In the genomic region with DNA sequence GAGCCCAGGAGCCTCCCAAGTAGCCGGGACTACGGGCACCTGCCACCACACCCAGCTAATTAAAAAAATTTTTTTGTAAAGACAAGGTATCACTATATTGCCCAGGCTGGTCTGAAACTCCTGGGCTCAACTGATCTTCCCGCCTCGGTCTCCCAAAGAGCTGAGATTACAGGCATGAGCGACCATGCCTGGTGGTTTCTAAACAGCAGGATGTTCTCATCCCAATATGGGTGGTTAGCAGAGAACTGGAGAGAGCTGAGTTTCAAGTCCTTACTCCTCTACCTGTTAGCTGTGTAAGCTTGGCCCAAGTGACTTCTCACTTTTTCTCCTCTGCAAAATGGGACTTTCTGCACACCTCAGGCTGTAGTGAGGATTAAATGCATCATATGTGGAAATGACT, we compare ENCODE assay signal across 21 cellular contexts. TPM values are rescaled to one million over a fixed set of nuclear protein-coding genes. Genes with fewer than 3 reads are reported as not detected.
DNase-seq lines count a peak whose midpoint lies in the region; ATAC-seq, FAIRE-seq and TF ChIP-seq lines count a peak whose summit lies in the region.
"Had no signal": no experiment of that assay in that cellular context is flagged by ENCODE, and none has a peak within 500 bp of the region (broad histone marks: within the 10 kb centered on the region; RNA-seq: fewer than 3 reads in every experiment).

No MANE protein-coding gene starts in this region.

- RAD21 ChIA-PET in GM12878 (lab: Charles Lee; ENCODE audit: unreplicated experiment), result no interaction called here

- CTCF ChIA-PET in activated CD4-positive, alpha-beta T cell treated with anti-CD3 and anti-CD28 coated beads for 36 hours (lab: Charles Lee), result interaction anchor here (0.6 kb wide), 1 partner anchor 55 kb away, joined by 3 read pairs; a partner anchor contains a TSS
- CTCF ChIA-PET in GM12878 (lab: Yijun Ruan, JAX) (interaction anchor here (0.6 to 1.1 kb wide), 3 partner anchors 10 to 808 kb away, joined by 3 to 6 read pairs (median 4); no protein-coding TSS in a partner anchor), mammary epithelial cell (lab: Charles Lee; ENCODE audit: low non-redundant PET) (interaction anchor here (0.7 kb wide), 1 partner anchor 17 kb away, joined by 3 read pairs; no protein-coding TSS in a partner anchor)
- CTCF ChIA-PET in naive thymus-derived CD4-positive, alpha-beta T cell (lab: Charles Lee), result no interaction called here

- no peak overlapping the region for H3K27ac Mint-ChIP-seq in activated CD4-positive, alpha-beta T cell treated with anti-CD3 and anti-CD28 coated beads for 36 hours
- no peak overlapping the region for H3K27ac Mint-ChIP-seq in naive thymus-derived CD4-positive, alpha-beta T cell
- H3K27ac Mint-ChIP-seq: B cell had no signal

- H3K4me2 ChIP-seq in GM12878 (ENCODE audit: control insufficient read depth, insufficient read depth), result no peak overlapping the region
- no peak overlapping the region for H3K4me2 ChIP-seq in mammary epithelial cell (ENCODE audit: insufficient read depth, low read depth, low read length)

- H3K79me2 ChIP-seq in GM12878 (ENCODE audit: control insufficient read depth, insufficient read depth, low read length), result no peaks in the 10 kb centered on the region
- no peaks in the 10 kb centered on the region for H3K79me2 ChIP-seq in mammary epithelial cell (ENCODE audit: insufficient read depth, low read length)

- H3K9me3 ChIP-seq in GM12878 (replicated peaks; ENCODE audit: control insufficient read depth, insufficient read depth, low read length), result no peaks in the 10 kb centered on the region
- H3K9me3 ChIP-seq in naive thymus-derived CD4-positive, alpha-beta T cell (ENCODE audit: control insufficient read depth in 2 of 3, low read length in 3 of 3), result no peaks in the 10 kb centered on the region
- no peaks in the 10 kb centered on the region for H3K9me3 ChIP-seq in mammary epithelial cell (replicated peaks; ENCODE audit: insufficient read depth, low read length)

- intact Hi-C loops in activated CD4-positive, alpha-beta T cell treated with anti-CD3 and anti-CD28 coated beads for 36 hours (cut with DNase I, micrococcal nuclease), result no loop called here
- intact Hi-C loops in GM12878 (cut with micrococcal nuclease; ENCODE audit: unreplicated experiment), result no loop called here
- intact Hi-C loops in naive thymus-derived CD4-positive, alpha-beta T cell (cut with micrococcal nuclease), result no loop called here
- intact Hi-C loops in mammary epithelial cell (cut with micrococcal nuclease), result no loop called here

- TF ChIP-seq EP300 in GM12878 (IDR thresholded peaks at IDR 0.05; ENCODE audit: borderline replicate concordance in 1 of 2, control insufficient read depth in 1 of 2, low read depth in 2 of 2, low read length in 2 of 2), result no peak

- H4K20me1 ChIP-seq in GM12878 (ENCODE audit: control insufficient read depth, insufficient read depth) (no peaks in the 10 kb centered on the region), mammary epithelial cell (ENCODE audit: insufficient read depth, low read length) (no peaks in the 10 kb centered on the region)

- H3K9ac ChIP-seq in GM12878 (ENCODE audit: control insufficient read depth, insufficient read depth, low read length) (no peak overlapping the region), mammary epithelial cell (ENCODE audit: insufficient read depth, low read length) (no peak overlapping the region)
- H3K9ac ChIP-seq: GM23248 had no signal

- 72% methylated on average over 5 of the region's 5 CpGs for WGBS in GM12878 (ENCODE audit: insufficient coverage, insufficient replicate concordance, low lambda C conversion rate, missing lambda C conversion rate)
- 100% methylated on average over 5 of the region's 5 CpGs for WGBS in mammary epithelial cell (ENCODE audit: low coverage, missing lambda C conversion rate)

- dilution Hi-C loops in mammary epithelial cell (cut with HindIII; ENCODE audit: low sequenced_read_pairs), result no loop called here

- no peaks in the 10 kb centered on the region for H3K27me3 Mint-ChIP-seq in activated CD4-positive, alpha-beta T cell treated with anti-CD3 and anti-CD28 coated beads for 36 hours
- no peaks in the 10 kb centered on the region for H3K27me3 Mint-ChIP-seq in naive thymus-derived CD4-positive, alpha-beta T cell
- H3K27me3 Mint-ChIP-seq: B cell; CD4-positive, alpha-beta memory T cell had no signal

- ATAC-seq in activated CD4-positive, alpha-beta T cell treated with anti-CD3 and anti-CD28 coated beads for 36 hours, result peak; percentile 9
- ATAC-seq in GM12878, result peak; percentile 66
- no peak for ATAC-seq in naive thymus-derived CD4-positive, alpha-beta T cell
- ATAC-seq: HepG2 had no signal

- H3K4me1 ChIP-seq in GM12878 (ENCODE audit: control insufficient read depth, insufficient read depth, low read length) (peaks cover 6% of the 10 kb centered on the region; the same call in 1 of the 2 replicates), mammary epithelial cell (ENCODE audit: insufficient read depth, low read length) (peaks cover 13% of the 10 kb centered on the region)
- no peaks in the 10 kb centered on the region for H3K4me1 ChIP-seq in naive thymus-derived CD4-positive, alpha-beta T cell (ENCODE audit: control insufficient read depth in 2 of 2, insufficient read depth in 2 of 2, low read length in 2 of 2)

- TF ChIP-seq CTCF in GM12878 (IDR thresholded peaks at IDR 0.05 in 2 of 3, conservative IDR thresholded peaks at IDR 0.05 in 1 of 3; ENCODE audit: control insufficient read depth in 2 of 3, extremely low read depth in 1 of 3, insufficient read depth in 1 of 3, low read depth in 3 of 3, low read length in 3 of 3) (no peak), mammary epithelial cell (conservative IDR thresholded peaks at IDR 0.05 in 1 of 2, IDR thresholded peaks at IDR 0.05 in 1 of 2; ENCODE audit: extremely low read depth in 1 of 2, insufficient read depth in 1 of 2, low read depth in 1 of 2, low read length in 2 of 2) (no peak)

- H3K4me3 ChIP-seq in GM12878, result no peak overlapping the region
- H3K4me3 ChIP-seq in naive thymus-derived CD4-positive, alpha-beta T cell (ENCODE audit: low read length), result no peak overlapping the region
- no peak overlapping the region for H3K4me3 ChIP-seq in mammary epithelial cell (replicated peaks in 1 of 3; ENCODE audit: insufficient read depth in 1 of 3, low read depth in 2 of 3, low read length in 3 of 3)
- H3K4me3 ChIP-seq: GM23248 had no signal

- H3K27me3 ChIP-seq in GM12878 (replicated peaks in 1 of 2; ENCODE audit: control insufficient read depth in 2 of 2, insufficient read depth in 2 of 2, low read length in 1 of 2), result no peaks in the 10 kb centered on the region
- H3K27me3 ChIP-seq in naive thymus-derived CD4-positive, alpha-beta T cell (ENCODE audit: control insufficient read depth in 2 of 2, insufficient read depth in 2 of 2, low read length in 2 of 2), result no peaks in the 10 kb centered on the region
- no peaks in the 10 kb centered on the region for H3K27me3 ChIP-seq in mammary epithelial cell (ENCODE audit: insufficient read depth, low read length)

- H3K36me3 ChIP-seq in GM12878 (ENCODE audit: control insufficient read depth in 2 of 2, insufficient read depth in 2 of 2, low read length in 1 of 2) (peaks cover 8 to 17% of the 10 kb centered on the region in 2 experiments; a peak in 3 of 4 replicates), mammary epithelial cell (ENCODE audit: insufficient read depth, low read length) (no peaks in the 10 kb centered on the region)
- peaks cover 0 to 52% (median 0%) of the 10 kb centered on the region in 3 experiments for H3K36me3 ChIP-seq in naive thymus-derived CD4-positive, alpha-beta T cell (ENCODE audit: control insufficient read depth in 2 of 3, insufficient read depth in 3 of 3, low read length in 3 of 3)

- FAIRE-seq in GM12878 (lab: Jason Lieb, UNC), result no peak
- FAIRE-seq: D721Med, G401.6, H54, HepG2, HTR-8/SVneo had no signal

- H3K4me3 Mint-ChIP-seq in activated CD4-positive, alpha-beta T cell treated with anti-CD3 and anti-CD28 coated beads for 36 hours, result no peak overlapping the region
- H3K4me3 Mint-ChIP-seq in naive thymus-derived CD4-positive, alpha-beta T cell, result no peak overlapping the region
- H3K4me3 Mint-ChIP-seq: B cell; CD4-positive, alpha-beta memory T cell had no signal

- BruUV-seq in GM12878 (replicated peaks; lab: Mats Ljungman, UMichigan) (no TSS peak), mammary epithelial cell (replicated peaks; lab: Mats Ljungman, UMichigan) (no TSS peak)

- H3K4me1 Mint-ChIP-seq in activated CD4-positive, alpha-beta T cell treated with anti-CD3 and anti-CD28 coated beads for 36 hours, result no peaks in the 10 kb centered on the region
- H3K4me1 Mint-ChIP-seq in naive thymus-derived CD4-positive, alpha-beta T cell, result peaks cover 0 to 6% (median 0%) of the 10 kb centered on the region in 7 donors
- H3K4me1 Mint-ChIP-seq: B cell had no signal

- H3K36me3 Mint-ChIP-seq in activated CD4-positive, alpha-beta T cell treated with anti-CD3 and anti-CD28 coated beads for 36 hours (ENCODE audit: low read depth), result peaks cover 16% of the 10 kb centered on the region
- peaks cover 0 to 17% (median 4%) of the 10 kb centered on the region in 5 donors for H3K36me3 Mint-ChIP-seq in naive thymus-derived CD4-positive, alpha-beta T cell

- in situ Hi-C loops in GM12878 (cut with MboI) (no loop called here), mammary epithelial cell (cut with MboI; ENCODE audit: low sequenced_read_pairs in 2 of 2) (no loop called here)

- SMC1A ChIA-PET in GM12878 (lab: Charles Lee; ENCODE audit: uncharacterized antibody, unreplicated experiment), result interaction anchor here (0.8 kb wide), 1 partner anchor 19 kb away, joined by 3 read pairs; no protein-coding TSS in a partner anchor

- TF ChIP-seq RAD21 in GM12878 (IDR thresholded peaks at IDR 0.05; ENCODE audit: insufficient read depth, low read depth, low read length), result no peak

- H2AFZ ChIP-seq in GM12878 (ENCODE audit: control insufficient read depth, low read depth, low read length), result no peak overlapping the region
- H2AFZ ChIP-seq in mammary epithelial cell (ENCODE audit: low read depth, low read length), result no peak overlapping the region
- H2AFZ ChIP-seq: GM23248 had no signal

- no peak overlapping the region for H3K27ac ChIP-seq in GM12878 (ENCODE audit: control insufficient read depth, insufficient read depth)
- peak overlapping the region; percentile 29 for H3K27ac ChIP-seq in naive thymus-derived CD4-positive, alpha-beta T cell (ENCODE audit: low read depth, low read length)
- H3K27ac ChIP-seq in mammary epithelial cell (ENCODE audit: insufficient read depth, low read depth, low read length), result no peak overlapping the region
- H3K27ac ChIP-seq: 22Rv1, C4-2B, GM23248 had no signal

- DNase-seq in activated CD4-positive, alpha-beta T cell treated with anti-CD3 and anti-CD28 coated beads for 36 hours, result no peak
- no peak for DNase-seq in activated CD4-positive, alpha-beta T cell treated with anti-CD3 and anti-CD28 coated beads, Interleukin-2, amount 50 U/mL, for 1 hour
- DNase-seq in HK-2 (ENCODE audit: unreplicated experiment) (peak; percentile 43), GM12878 (ENCODE audit: low read depth, low spot score) (no peak), NCI-H1417 treated with DMSO at 0.1 percent for 48 hours (lab: John Stamatoyannopoulos, UW) (no peak), T-helper 2 cell (no peak), mammary epithelial cell (no peak)
- DNase-seq in naive thymus-derived CD4-positive, alpha-beta T cell, result no peak
- DNase-seq: CD4-positive, alpha-beta memory T cell; DMS153; DMS79 treated with DMSO at 0.1 percent for 48 hours; EL; GM23248 had no signal

- no peaks in the 10 kb centered on the region for H3K9me3 Mint-ChIP-seq in activated CD4-positive, alpha-beta T cell treated with anti-CD3 and anti-CD28 coated beads for 36 hours (ENCODE audit: low read depth)
- no peaks in the 10 kb centered on the region for H3K9me3 Mint-ChIP-seq in naive thymus-derived CD4-positive, alpha-beta T cell
- H3K9me3 Mint-ChIP-seq: CD4-positive, alpha-beta memory T cell had no signal

- POLR2A ChIA-PET in activated CD4-positive, alpha-beta T cell treated with anti-CD3 and anti-CD28 coated beads for 36 hours (lab: Charles Lee), result interaction anchor here (0.7 kb wide), 2 partner anchors 9 to 90 kb away, joined by 4 to 5 read pairs; no protein-coding TSS in a partner anchor
- POLR2A ChIA-PET in GM12878 (lab: Charles Lee), result interaction anchor here (1.0 kb wide), 1 partner anchor 20 kb away, joined by 4 read pairs; no protein-coding TSS in a partner anchor
- POLR2A ChIA-PET in naive thymus-derived CD4-positive, alpha-beta T cell (lab: Charles Lee), result no interaction called here

- no peak for TF ChIP-seq POLR2A in GM12878 (IDR thresholded peaks at IDR 0.05; ENCODE audit: low read depth, low read length)

RNA-seq across cellular contexts. Expression of a gene that starts 8.0 kb away (rescaled TPM):
- 1 to 10 TPM; 3.0 to 4.0 TPM for total RNA-seq in activated CD4-positive, alpha-beta T cell treated with anti-CD3 and anti-CD28 coated beads for 36 hours
- 9.0 and 12.0 TPM in 2 replicates for total RNA-seq in GM12878 (2013; cell fraction: nucleolus; rRNA removed)
- total RNA-seq in GM12878 (2014; rRNA removed) (3.2 and 4.4 TPM in 2 replicates), GM12878 (2014; rRNA removed; fragmentation: Illumina TruSeq; extraction: Trizol) (2.1 and 3.0 TPM in 2 replicates), GM12878 (2021) (1.8 and 3.1 TPM in 2 replicates), mammary epithelial cell (1 to 10 TPM; 5.7 to 7.5 TPM)
- polyA plus RNA-seq in GM12878 (2011; ENCODE audit: low read depth), result 3.1 TPM
- polyA plus RNA-seq in GM12878 (2011; rRNA removed) (1.6 and 2.9 TPM in 2 replicates), GM12878 (2014; fragmentation: Illumina TruSeq; extraction: Trizol) (1.6 and 2.5 TPM in 2 replicates), GM12878 (2014; fragmentation: Nextera tagmentation; extraction: Ambion mirVana) (1 to 10 TPM; 1.6 to 2.1 TPM), GM12878 (2014; rRNA removed) (5.2 and 5.5 TPM in 2 replicates), GM12878 (2016; fragmentation: Nextera tagmentation; extraction: Ambion mirVana) (1 to 10 TPM; 1.5 to 1.9 TPM), mammary epithelial cell (4.0 TPM)
- 4.0 and 5.1 TPM in 2 replicates for polyA plus RNA-seq in GM12878 (2011; cell fraction: cytosol; rRNA removed)
- polyA plus RNA-seq in GM12878 (2011; cell fraction: nucleus; rRNA removed), result 14.4 and 16.6 TPM in 2 replicates
- 7.3 and 7.5 TPM in 2 replicates for polyA plus RNA-seq in GM12878 (2012)
- polyA minus RNA-seq in GM12878 (2011; rRNA and poly(A)+ RNA removed), result 5.2 and 5.3 TPM in 2 replicates
- 2.3 and 3.4 TPM in 2 replicates for polyA minus RNA-seq in GM12878 (2011; cell fraction: cytosol; rRNA and poly(A)+ RNA removed)
- polyA minus RNA-seq in GM12878 (2011; cell fraction: nucleus; rRNA and poly(A)+ RNA removed), result 4.7 and 7.5 TPM in 2 replicates
- 10 to 100 TPM in 4 of 5 experiments, 1 to 10 TPM in 1; 8.2 to 18.1 (median 16.0) TPM for total RNA-seq in naive thymus-derived CD4-positive, alpha-beta T cell
- polyA plus RNA-seq in naive thymus-derived CD4-positive, alpha-beta T cell, result 1 to 10 TPM; 5.2 to 8.6 TPM
- 2.1 TPM for polyA minus RNA-seq in mammary epithelial cell

RNA-seq across cellular contexts. Expression of a gene that starts 12.8 kb away (rescaled TPM):
- total RNA-seq in activated CD4-positive, alpha-beta T cell treated with anti-CD3 and anti-CD28 coated beads for 36 hours, result 10 to 100 TPM; 32.7 to 47.8 TPM
- 18.8 and 27.0 TPM in 2 replicates for total RNA-seq in GM12878 (2013; cell fraction: nucleolus; rRNA removed)
- 38.8 and 44.3 TPM in 2 replicates for total RNA-seq in GM12878 (2014; rRNA removed)
- 28.1 and 30.7 TPM in 2 replicates for total RNA-seq in GM12878 (2014; rRNA removed; fragmentation: Illumina TruSeq; extraction: Trizol)
- 57.8 and 62.7 TPM in 2 replicates for total RNA-seq in GM12878 (2021)
- polyA plus RNA-seq in GM12878 (2011; ENCODE audit: low read depth), result 21.5 TPM
- 26.0 and 61.0 TPM in 2 replicates for polyA plus RNA-seq in GM12878 (2011; rRNA removed)
- 87.8 and 129 TPM in 2 replicates for polyA plus RNA-seq in GM12878 (2011; cell fraction: cytosol; rRNA removed)
- polyA plus RNA-seq in GM12878 (2011; cell fraction: nucleus; rRNA removed), result 70.8 and 78.6 TPM in 2 replicates
- polyA plus RNA-seq in GM12878 (2012), result 48.6 and 84.3 TPM in 2 replicates
- 2.5 and 15.8 TPM in 2 replicates for polyA plus RNA-seq in GM12878 (2014; fragmentation: Illumina TruSeq; extraction: Trizol)
- polyA plus RNA-seq in GM12878 (2014; fragmentation: Nextera tagmentation; extraction: Ambion mirVana), result 10 to 100 TPM; 20.6 to 25.3 TPM
- polyA plus RNA-seq in GM12878 (2014; rRNA removed), result 74.2 and 88.9 TPM in 2 replicates
- 100 to 1,000 TPM; 116 to 123 TPM for polyA plus RNA-seq in GM12878 (2016; fragmentation: Nextera tagmentation; extraction: Ambion mirVana)
- 14.6 and 32.7 TPM in 2 replicates for polyA minus RNA-seq in GM12878 (2011; rRNA and poly(A)+ RNA removed)
- 13.9 and 16.2 TPM in 2 replicates for polyA minus RNA-seq in GM12878 (2011; cell fraction: cytosol; rRNA and poly(A)+ RNA removed)
- polyA minus RNA-seq in GM12878 (2011; cell fraction: nucleus; rRNA and poly(A)+ RNA removed), result 14.7 and 20.0 TPM in 2 replicates
- total RNA-seq in naive thymus-derived CD4-positive, alpha-beta T cell, result 10 to 100 TPM; 15.0 to 37.5 (median 20.6) TPM
- polyA plus RNA-seq in naive thymus-derived CD4-positive, alpha-beta T cell, result 10 to 100 TPM; 76.0 to 84.8 TPM
- 10 to 100 TPM; 16.5 to 17.3 TPM for total RNA-seq in mammary epithelial cell
- polyA plus RNA-seq in mammary epithelial cell, result 26.3 TPM
- polyA minus RNA-seq in mammary epithelial cell, result 26.2 TPM

RNA-seq across cellular contexts. Expression of a gene that starts 13.3 kb away (rescaled TPM):
- total RNA-seq in activated CD4-positive, alpha-beta T cell treated with anti-CD3 and anti-CD28 coated beads for 36 hours, result 10 to 100 TPM; 14.5 to 25.4 TPM
- total RNA-seq in GM12878 (2013; cell fraction: nucleolus; rRNA removed), result 45.1 and 48.8 TPM in 2 replicates
- total RNA-seq in GM12878 (2014; rRNA removed) (90.9 and 107 TPM in 2 replicates), GM12878 (2014; rRNA removed; fragmentation: Illumina TruSeq; extraction: Trizol) (19.2 and 23.9 TPM in 2 replicates), GM12878 (2021) (33.5 and 41.7 TPM in 2 replicates), mammary epithelial cell (10 to 100 TPM; 13.5 to 36.5 TPM)
- polyA plus RNA-seq in GM12878 (2011; ENCODE audit: low read depth), result 14.8 TPM
- polyA plus RNA-seq in GM12878 (2011; rRNA removed) (10.8 and 51.3 TPM in 2 replicates), GM12878 (2014; fragmentation: Illumina TruSeq; extraction: Trizol) (13.7 and 41.5 TPM in 2 replicates), GM12878 (2014; fragmentation: Nextera tagmentation; extraction: Ambion mirVana) (10 to 100 TPM in 1 of 2 experiments, 1 to 10 TPM in 1; 9.9 to 28.7 TPM), GM12878 (2014; rRNA removed) (68.1 and 73.1 TPM in 2 replicates), GM12878 (2016; fragmentation: Nextera tagmentation; extraction: Ambion mirVana) (100 to 1,000 TPM in 1 of 2 experiments, 10 to 100 TPM in 1; 99.8 to 105 TPM), mammary epithelial cell (25.1 TPM)
- polyA plus RNA-seq in GM12878 (2011; cell fraction: cytosol; rRNA removed), result 77.5 and 123 TPM in 2 replicates
- 139 and 153 TPM in 2 replicates for polyA plus RNA-seq in GM12878 (2011; cell fraction: nucleus; rRNA removed)
- 64.0 and 79.5 TPM in 2 replicates for polyA plus RNA-seq in GM12878 (2012)
- 16.3 and 43.2 TPM in 2 replicates for polyA minus RNA-seq in GM12878 (2011; rRNA and poly(A)+ RNA removed)
- polyA minus RNA-seq in GM12878 (2011; cell fraction: cytosol; rRNA and poly(A)+ RNA removed), result 26.5 and 33.1 TPM in 2 replicates
- 27.3 and 31.9 TPM in 2 replicates for polyA minus RNA-seq in GM12878 (2011; cell fraction: nucleus; rRNA and poly(A)+ RNA removed)
- 10 to 100 TPM; 19.4 to 25.0 (median 20.5) TPM for total RNA-seq in naive thymus-derived CD4-positive, alpha-beta T cell
- polyA plus RNA-seq in naive thymus-derived CD4-positive, alpha-beta T cell, result 10 to 100 TPM; 45.1 to 55.9 TPM
- 27.0 TPM for polyA minus RNA-seq in mammary epithelial cell

RNA-seq across cellular contexts. Expression of a gene that starts 20.4 kb away (rescaled TPM):
- 1 to 10 TPM; 4.0 to 5.2 TPM for total RNA-seq in activated CD4-positive, alpha-beta T cell treated with anti-CD3 and anti-CD28 coated beads for 36 hours
- 1.0 and 1.8 TPM in 2 replicates for total RNA-seq in GM12878 (2013; cell fraction: nucleolus; rRNA removed)
- total RNA-seq in GM12878 (2014; rRNA removed) (4.6 and 6.0 TPM in 2 replicates), GM12878 (2014; rRNA removed; fragmentation: Illumina TruSeq; extraction: Trizol) (2.3 and 3.3 TPM in 2 replicates), GM12878 (2021) (5.0 and 5.5 TPM in 2 replicates), mammary epithelial cell (1 to 10 TPM; 3.0 to 3.6 TPM)
- 4.6 TPM for polyA plus RNA-seq in GM12878 (2011; ENCODE audit: low read depth)
- polyA plus RNA-seq in GM12878 (2011; rRNA removed) (3.7 and 8.3 TPM in 2 replicates), GM12878 (2014; fragmentation: Illumina TruSeq; extraction: Trizol) (0.25 and 2.4 TPM in 2 replicates), GM12878 (2014; fragmentation: Nextera tagmentation; extraction: Ambion mirVana) (1 to 10 TPM; 2.5 to 5.0 TPM), GM12878 (2014; rRNA removed) (5.5 and 6.3 TPM in 2 replicates), GM12878 (2016; fragmentation: Nextera tagmentation; extraction: Ambion mirVana) (10 to 100 TPM; 10.8 to 12.4 TPM), mammary epithelial cell (5.3 TPM)
- polyA plus RNA-seq in GM12878 (2011; cell fraction: cytosol; rRNA removed), result 10.3 and 13.3 TPM in 2 replicates
- polyA plus RNA-seq in GM12878 (2011; cell fraction: nucleus; rRNA removed), result 8.9 and 9.8 TPM in 2 replicates
- polyA plus RNA-seq in GM12878 (2012), result 5.4 and 8.6 TPM in 2 replicates
- 3.1 and 4.7 TPM in 2 replicates for polyA minus RNA-seq in GM12878 (2011; rRNA and poly(A)+ RNA removed)
- polyA minus RNA-seq in GM12878 (2011; cell fraction: cytosol; rRNA and poly(A)+ RNA removed), result 1.9 and 3.6 TPM in 2 replicates
- 1.9 and 2.4 TPM in 2 replicates for polyA minus RNA-seq in GM12878 (2011; cell fraction: nucleus; rRNA and poly(A)+ RNA removed)
- total RNA-seq in naive thymus-derived CD4-positive, alpha-beta T cell, result 10 to 100 TPM; 11.6 to 38.9 (median 12.5) TPM
- polyA plus RNA-seq in naive thymus-derived CD4-positive, alpha-beta T cell, result 10 to 100 TPM; 18.0 to 20.5 TPM
- 0.57 TPM for polyA minus RNA-seq in mammary epithelial cell

RNA-seq across cellular contexts. Expression of a gene that starts 30.6 kb away (rescaled TPM):
- total RNA-seq in activated CD4-positive, alpha-beta T cell treated with anti-CD3 and anti-CD28 coated beads for 36 hours, result 10 to 100 TPM; 86.2 to 99.0 TPM
- total RNA-seq in GM12878 (2013; cell fraction: nucleolus; rRNA removed), result 51.1 and 51.2 TPM in 2 replicates
- total RNA-seq in GM12878 (2014; rRNA removed) (10.4 and 14.5 TPM in 2 replicates), GM12878 (2014; rRNA removed; fragmentation: Illumina TruSeq; extraction: Trizol) (14.2 and 14.4 TPM in 2 replicates), GM12878 (2021) (117 and 120 TPM in 2 replicates), mammary epithelial cell (10 to 100 TPM in 1 of 2 donors, 1 to 10 TPM in 1; 9.8 to 84.1 TPM)
- 36.8 TPM for polyA plus RNA-seq in GM12878 (2011; ENCODE audit: low read depth)
- polyA plus RNA-seq in GM12878 (2011; rRNA removed) (3.6 and 5.9 TPM in 2 replicates), GM12878 (2014; fragmentation: Illumina TruSeq; extraction: Trizol) (10.0 and 24.3 TPM in 2 replicates), GM12878 (2014; fragmentation: Nextera tagmentation; extraction: Ambion mirVana) (under 1 TPM; 0.23 to 0.37 TPM), GM12878 (2014; rRNA removed) (33.3 and 48.2 TPM in 2 replicates), GM12878 (2016; fragmentation: Nextera tagmentation; extraction: Ambion mirVana) (1 to 10 TPM; 7.1 to 7.5 TPM), mammary epithelial cell (9.8 TPM)
- polyA plus RNA-seq in GM12878 (2011; cell fraction: cytosol; rRNA removed), result 17.2 and 17.9 TPM in 2 replicates
- 29.4 and 38.3 TPM in 2 replicates for polyA plus RNA-seq in GM12878 (2011; cell fraction: nucleus; rRNA removed)
- polyA plus RNA-seq in GM12878 (2012), result 75.0 and 80.1 TPM in 2 replicates
- 13.9 and 21.5 TPM in 2 replicates for polyA minus RNA-seq in GM12878 (2011; rRNA and poly(A)+ RNA removed)
- polyA minus RNA-seq in GM12878 (2011; cell fraction: cytosol; rRNA and poly(A)+ RNA removed), result 36.7 and 56.1 TPM in 2 replicates
- 11.5 and 21.3 TPM in 2 replicates for polyA minus RNA-seq in GM12878 (2011; cell fraction: nucleus; rRNA and poly(A)+ RNA removed)
- total RNA-seq in naive thymus-derived CD4-positive, alpha-beta T cell, result 100 to 1,000 TPM in 3 of 5 experiments, 10 to 100 TPM in 2; 91.2 to 322 (median 185) TPM
- polyA plus RNA-seq in naive thymus-derived CD4-positive, alpha-beta T cell, result 10 to 100 TPM; 31.4 to 62.3 TPM
- polyA minus RNA-seq in mammary epithelial cell, result 52.0 TPM
